In genomic region chr7:65269150-65269856, GRCh38 we compare ENCODE assay signal across 8 cellular contexts.
DNase-seq lines count a peak whose midpoint lies in the region; ATAC-seq and FAIRE-seq lines count a peak whose summit lies in the region.

No MANE protein-coding gene starts in this region.

- no peak overlapping the region for H3K27ac Mint-ChIP-seq in activated naive CD4-positive, alpha-beta T cell treated with anti-CD3 and anti-CD28 coated beads, Interleukin-2, amount 50 U/mL, for 24 hours

- peaks cover 29% of the 10 kb centered on the region for H3K27me3 Mint-ChIP-seq in activated naive CD4-positive, alpha-beta T cell treated with anti-CD3 and anti-CD28 coated beads, Interleukin-2, amount 50 U/mL, for 24 hours

- H3K4me1 Mint-ChIP-seq in activated naive CD4-positive, alpha-beta T cell treated with anti-CD3 and anti-CD28 coated beads, Interleukin-2, amount 50 U/mL, for 24 hours: peaks cover 9% of the 10 kb centered on the region

- H3K9me3 Mint-ChIP-seq in activated naive CD4-positive, alpha-beta T cell treated with anti-CD3 and anti-CD28 coated beads, Interleukin-2, amount 50 U/mL, for 24 hours: peaks cover 12% of the 10 kb centered on the region

- H3K4me3 ChIP-seq in skin epidermis: peak overlapping the region in 5 of 7 experiments; percentile 13 to 41 (median 19)

- H3K4me3 Mint-ChIP-seq in activated naive CD4-positive, alpha-beta T cell treated with anti-CD3 and anti-CD28 coated beads, Interleukin-2, amount 50 U/mL, for 24 hours: peak overlapping the region; percentile 60

- H3K27ac ChIP-seq in skin epidermis: no peak overlapping the region

- no peaks in the 10 kb centered on the region for H3K36me3 Mint-ChIP-seq in activated naive CD4-positive, alpha-beta T cell treated with anti-CD3 and anti-CD28 coated beads, Interleukin-2, amount 50 U/mL, for 24 hours

- peak; percentile 60 for DNase-seq in CMK (ENCODE audit: low read depth)
- DNase-seq in GM19239 (ENCODE audit: insufficient read length, low spot score): peak; percentile 60
- peak; percentile 92 for DNase-seq in NCI-H69 (lab: John Stamatoyannopoulos, UW)
- DNase-seq in iPS DF 4.7 (ENCODE audit: extremely low read depth, low spot score): peak; percentile 96
- no peak for DNase-seq in GDM1 (lab: John Stamatoyannopoulos, UW)

- peak; percentile 60 for FAIRE-seq in GM19239 (lab: Jason Lieb, UNC)

- ATAC-seq in HG03378 (IDR thresholded peaks at IDR 0.05; ENCODE audit: unreplicated experiment): peak; percentile 94
